8 cellular contexts compared by ENCODE assay signal in genomic region chr7:129367700-129368388, GRCh38.
DNase-seq lines count a peak whose midpoint lies in the region; ATAC-seq and TF ChIP-seq lines count a peak whose summit lies in the region.

No MANE protein-coding gene starts in this region.

- DNase-seq in GM12865 (ENCODE audit: low read depth) (peak; percentile 90), NCI-H146 treated with DMSO at 0.1 percent for 48 hours (lab: John Stamatoyannopoulos, UW; ENCODE audit: unreplicated experiment) (peak; percentile 30), T-helper 9 cell (peak; percentile 66), astrocyte of the hippocampus (ENCODE audit: low read depth, low spot score) (peak; percentile 83), hepatic stellate cell (ENCODE audit: low spot score) (peak; percentile 53), retina (peak; percentile 81)

- H3K4me3 ChIP-seq in GM12865 (ENCODE audit: low read depth, low read length) = peak overlapping the region; percentile 53

- TF ChIP-seq CTCF in GM12865 (IDR thresholded peaks at IDR 0.05; ENCODE audit: insufficient read depth, low read depth, low read length, missing control alignments) = peak; percentile 88

- ATAC-seq in HG02642 (IDR thresholded peaks at IDR 0.05; ENCODE audit: poor library complexity, unreplicated experiment) (peak; percentile 77), GM18519 (IDR thresholded peaks at IDR 0.05; ENCODE audit: low FRiP score, unreplicated experiment) (no peak)

Comparison
In these comparisons a context has a peak if more than half of its experiments do, and no peak if none do; other contexts are left out.
1. DNase-seq: peak in every context shown above with its lines; median percentile 90 in GM12865; 83 in astrocyte of the hippocampus; 81 in retina; 66 in T-helper 9 cell; 53 in hepatic stellate cell; 30 in NCI-H146 treated with DMSO at 0.1 percent for 48 hours.